11 cellular contexts compared by ENCODE assay signal in genomic region chr18:75548353-75548752, GRCh38.
DNase-seq lines count a peak whose midpoint lies in the region; ATAC-seq lines count a peak whose summit lies in the region.
"Had no signal": no experiment of that assay in that cellular context is flagged by ENCODE, and none has a peak within 500 bp of the region (broad histone marks: within the 10 kb centered on the region; RNA-seq: fewer than 3 reads in every experiment).

No MANE protein-coding gene starts in this region.

- peaks cover 7% of the 10 kb centered on the region for H3K4me1 ChIP-seq in Karpas-422 (ENCODE audit: low read length)
- H3K4me1 ChIP-seq: stomach had no signal

- no peak overlapping the region for H3K4me2 ChIP-seq in Karpas-422 (ENCODE audit: low read depth, low read length, poor library complexity, severe bottlenecking)

- no peak for ATAC-seq in HG02852 (IDR thresholded peaks at IDR 0.05; ENCODE audit: unreplicated experiment)

- H3K27ac ChIP-seq in Karpas-422 (ENCODE audit: low read length): no peak overlapping the region
- H3K27ac ChIP-seq: stomach had no signal

- no peaks in the 10 kb centered on the region for H3K79me2 ChIP-seq in Karpas-422 (ENCODE audit: low read length)

- H3K9me3 ChIP-seq in Karpas-422 (ENCODE audit: low read length): no peaks in the 10 kb centered on the region
- H3K9me3 ChIP-seq: stomach had no signal

- H3K4me3 ChIP-seq in Karpas-422 (ENCODE audit: low read length): no peak overlapping the region
- H3K4me3 ChIP-seq: stomach had no signal

- H3K27me3 ChIP-seq in Karpas-422 (ENCODE audit: low read length): no peaks in the 10 kb centered on the region

- no peaks in the 10 kb centered on the region for H3K9me2 ChIP-seq in Karpas-422 (replicated peaks; ENCODE audit: insufficient read depth, low read length)

- H3K9ac ChIP-seq in Karpas-422 (ENCODE audit: low read length): no peak overlapping the region

- no peak overlapping the region for H2AFZ ChIP-seq in Karpas-422 (ENCODE audit: low read length)

- no peaks in the 10 kb centered on the region for H4K20me1 ChIP-seq in Karpas-422 (ENCODE audit: insufficient read depth, low read depth, low read length)

- DNase-seq in NCI-H146 (lab: John Stamatoyannopoulos, UW) (peak; percentile 16), NCI-H146 treated with DMSO at 0.1 percent for 48 hours (lab: John Stamatoyannopoulos, UW; ENCODE audit: unreplicated experiment) (no peak), Karpas-422 (peak; percentile 82), RPMI7951 (ENCODE audit: low read depth) (peak; percentile 24), left kidney (ENCODE audit: low read depth, low spot score) (peak; percentile 93), islet precursor cell (no peak), glomerular visceral epithelial cell (ENCODE audit: extremely low spot score) (no peak)
- DNase-seq: activated CD8-positive, alpha-beta memory T cell treated with anti-CD3 and anti-CD28 coated beads, Interleukin-2, amount 50 U/mL, for 4 hours; NK-92 treated with Interleukin-12 subunit alpha and Interleukin-12 subunit beta, amount 100 ng/mL, for 24 hours; stomach had no signal

- no peaks in the 10 kb centered on the region for H3K36me3 ChIP-seq in Karpas-422 (ENCODE audit: insufficient read depth, low read length)
- H3K36me3 ChIP-seq: stomach had no signal

Comparison
In these comparisons a context has a peak if more than half of its experiments do, and no peak if none do; other contexts are left out.
1. DNase-seq: peak in NCI-H146 (single experiment), Karpas-422 (single experiment), RPMI7951 (single experiment) and left kidney (single experiment); none in NCI-H146 treated with DMSO at 0.1 percent for 48 hours (single experiment), islet precursor cell (single experiment) and glomerular visceral epithelial cell (single experiment).